24 cellular contexts compared by ENCODE assay signal in genomic region chr13:77916481-77916880, GRCh38. TPM values are rescaled to one million over a fixed set of nuclear protein-coding genes. Genes with fewer than 3 reads are reported as not detected.
DNase-seq lines count a peak whose midpoint lies in the region; ATAC-seq and TF ChIP-seq lines count a peak whose summit lies in the region.
"Had no signal": no experiment of that assay in that cellular context is flagged by ENCODE, and none has a peak within 500 bp of the region (broad histone marks: within the 10 kb centered on the region; RNA-seq: fewer than 3 reads in every experiment).

No MANE protein-coding gene starts in this region.

- ATAC-seq in left ventricle myocardium superior (no peak), GM21423 (IDR thresholded peaks at IDR 0.05; ENCODE audit: unreplicated experiment) (no peak)
- ATAC-seq: A549; activated naive CD4-positive, alpha-beta T cell treated with anti-CD3 and anti-CD28 coated beads, Interleukin-2, amount 50 U/mL, for 72 hours; naive thymus-derived CD8-positive, alpha-beta T cell had no signal

- no peak for TF ChIP-seq CTCF in left ventricle myocardium inferior (IDR thresholded peaks at IDR 0.05; ENCODE audit: borderline replicate concordance)
- TF ChIP-seq CTCF in fibroblast of villous mesenchyme (IDR thresholded peaks at IDR 0.05; ENCODE audit: insufficient read depth, low read depth, low read length): no peak
- no peak for TF ChIP-seq CTCF in neural progenitor cell (IDR thresholded peaks at IDR 0.05)

- H3K79me2 ChIP-seq in neural progenitor cell (ENCODE audit: low read depth): no peaks in the 10 kb centered on the region

- no peaks in the 10 kb centered on the region for H3K36me3 ChIP-seq in left ventricle myocardium inferior
- H3K36me3 ChIP-seq in neural progenitor cell: no peaks in the 10 kb centered on the region
- no peaks in the 10 kb centered on the region for H3K36me3 ChIP-seq in urinary bladder (ENCODE audit: insufficient read depth)
- H3K36me3 ChIP-seq: MG63, SJCRH30 had no signal

- H3K9me3 Mint-ChIP-seq in neural progenitor cell: peaks cover 13% of the 10 kb centered on the region
- H3K9me3 Mint-ChIP-seq: activated naive CD4-positive, alpha-beta T cell treated with anti-CD3 and anti-CD28 coated beads, Interleukin-2, amount 50 U/mL, for 72 hours; naive thymus-derived CD8-positive, alpha-beta T cell had no signal

- no peak overlapping the region for H3K9ac ChIP-seq in neural progenitor cell
- H3K9ac ChIP-seq: GM23248 had no signal

- no peak for DNase-seq in left ventricle myocardium inferior
- DNase-seq in left ventricle myocardium superior: no peak
- peak; percentile 85 for DNase-seq in fibroblast of villous mesenchyme (ENCODE audit: low read depth)
- no peak for DNase-seq in neural progenitor cell (ENCODE audit: low spot score)
- no peak for DNase-seq in occipital lobe (lab: John Stamatoyannopoulos, UW)
- no peak for DNase-seq in activated effector memory CD4-positive, alpha-beta T cell treated with Interleukin-2 at 50 U/mL for 16 hours
- DNase-seq: activated CD4-positive, alpha-beta T cell treated with anti-CD3 and anti-CD28 coated beads, Interleukin-2, amount 50 U/mL, for 1 hour; activated T-cell treated with anti-CD3 and anti-CD28 coated beads, Interleukin-2, amount 50 U/mL, for 1 hour; DND-41; effector memory CD4-positive, alpha-beta T cell; GM23248; MG63; naive thymus-derived CD8-positive, alpha-beta T cell; NCI-H187 treated with DMSO at 0.1 percent for 48 hours; NCI-H510A; SJCRH30; T1000; testis had no signal

- peak overlapping the region; percentile 85 for H3K27ac ChIP-seq in left ventricle myocardium inferior (replicated peaks)
- H3K27ac ChIP-seq in neural progenitor cell: no peak overlapping the region
- no peak overlapping the region for H3K27ac ChIP-seq in urinary bladder (ENCODE audit: low read depth)
- H3K27ac ChIP-seq: A549, GM23248, SJCRH30, testis had no signal

- H3K27me3 ChIP-seq in left ventricle myocardium inferior (ENCODE audit: low read depth): peaks cover 17% of the 10 kb centered on the region
- peaks cover 40% of the 10 kb centered on the region for H3K27me3 ChIP-seq in neural progenitor cell
- H3K27me3 ChIP-seq: SJCRH30, testis had no signal

- peaks cover 3% of the 10 kb centered on the region for H3K36me3 Mint-ChIP-seq in neural progenitor cell
- H3K36me3 Mint-ChIP-seq: CD14-positive monocyte; naive thymus-derived CD8-positive, alpha-beta T cell had no signal

- 47% methylated on average over 4 of the region's 4 CpGs for WGBS in urinary bladder

- H3K4me3 ChIP-seq in left ventricle myocardium inferior (peak overlapping the region; percentile 75), fibroblast of villous mesenchyme (ENCODE audit: low read depth, low read length) (peak overlapping the region; percentile 75), neural progenitor cell (no peak overlapping the region), urinary bladder (ENCODE audit: low read depth, low read length) (peak overlapping the region; percentile 58)
- H3K4me3 ChIP-seq: A549, GM23248, MG63, SJCRH30 had no signal

- H3K4me1 ChIP-seq in left ventricle myocardium inferior (peaks cover 21% of the 10 kb centered on the region), neural progenitor cell (peaks cover 8% of the 10 kb centered on the region), urinary bladder (ENCODE audit: insufficient read depth) (no peaks in the 10 kb centered on the region)
- H3K4me1 ChIP-seq: A549, SJCRH30 had no signal

- H3K27me3 Mint-ChIP-seq in neural progenitor cell (ENCODE audit: insufficient read depth, low read depth): peaks cover 3% of the 10 kb centered on the region

- no peak overlapping the region for H3K4me2 ChIP-seq in neural progenitor cell
- H3K4me2 ChIP-seq: A549 had no signal

- no peaks in the 10 kb centered on the region for H3K4me1 Mint-ChIP-seq in neural progenitor cell
- H3K4me1 Mint-ChIP-seq: CD14-positive monocyte had no signal

- intact Hi-C loops in left ventricle myocardium inferior (cut with micrococcal nuclease): no loop called here
- intact Hi-C loops in left ventricle myocardium superior (cut with micrococcal nuclease): no loop called here

- H4K20me1 ChIP-seq in neural progenitor cell (ENCODE audit: low read depth): no peaks in the 10 kb centered on the region

- peak overlapping the region; percentile 22 for H3K4me3 Mint-ChIP-seq in neural progenitor cell
- H3K4me3 Mint-ChIP-seq: CD14-positive monocyte; naive thymus-derived CD8-positive, alpha-beta T cell had no signal

- H3K9me3 ChIP-seq in left ventricle myocardium inferior (replicated peaks) (no peaks in the 10 kb centered on the region), neural progenitor cell (ENCODE audit: low read depth) (no peaks in the 10 kb centered on the region)
- H3K9me3 ChIP-seq: A549, MG63, SJCRH30, testis had no signal

- H2AFZ ChIP-seq in neural progenitor cell (replicated peaks): no peak overlapping the region
- H2AFZ ChIP-seq: GM23248 had no signal

- no peak overlapping the region for H3K27ac Mint-ChIP-seq in neural progenitor cell
- H3K27ac Mint-ChIP-seq: activated naive CD4-positive, alpha-beta T cell treated with anti-CD3 and anti-CD28 coated beads, Interleukin-2, amount 50 U/mL, for 72 hours; CD14-positive monocyte; naive thymus-derived CD8-positive, alpha-beta T cell had no signal

- H3F3A ChIP-seq in neural progenitor cell (ENCODE audit: low read depth): peaks cover 20% of the 10 kb centered on the region

RNA-seq across cellular contexts. Expression of gene EDNRB, which starts 2.1 kb away (rescaled TPM):
- total RNA-seq in left ventricle myocardium inferior (25.6 TPM), left ventricle myocardium superior (15.6 TPM), fibroblast of villous mesenchyme (8.1 and 8.2 TPM in 2 replicates), neural progenitor cell (ENCODE audit: low replicate concordance) (2.0 and 2.2 TPM in 2 replicates), urinary bladder (110 TPM), occipital lobe (24.6 TPM)
- 28.2 TPM for polyA plus RNA-seq in urinary bladder
- total RNA-seq: activated naive CD4-positive, alpha-beta T cell treated with anti-CD3 and anti-CD28 coated beads, Interleukin-2, amount 50 U/mL, for 72 hours; HT1080; naive thymus-derived CD8-positive, alpha-beta T cell had no signal
- polyA plus RNA-seq: A549; naive thymus-derived CD8-positive, alpha-beta T cell had no signal
